ENCODE assay signal across 8 cellular contexts in genomic region chr5:127030259-127031146, GRCh38.
DNase-seq lines count a peak whose midpoint lies in the region; ATAC-seq and TF ChIP-seq lines count a peak whose summit lies in the region.

TSS of gene MARCHF3 (minus strand) at chr5:127030558. CDS start at chr5:126918171, 112,387 bp downstream.

- ATAC-seq in GM19023 (IDR thresholded peaks at IDR 0.05; ENCODE audit: unreplicated experiment) (peak; percentile 95), HG03196 (IDR thresholded peaks at IDR 0.05; ENCODE audit: unreplicated experiment) (peak; percentile 94)
- ATAC-seq in activated CD4-positive, CD25-positive, alpha-beta regulatory T cell treated with anti-CD3 and anti-CD28 coated beads, Interleukin-2, amount 50 U/mL, for 24 hours, result peak; percentile 97

- peak within 1 kb of the TSS; percentile 88 for H3K4me3 ChIP-seq in AG10803 (ENCODE audit: low read length)

- TF ChIP-seq CTCF in AG10803 (conservative IDR thresholded peaks at IDR 0.05; ENCODE audit: low read length), result peak; percentile 24

- DNase-seq in AG10803 (ENCODE audit: low read depth), result peak; percentile 95
- DNase-seq in NCI-H345 treated with DMSO at 0.1 percent for 48 hours (lab: John Stamatoyannopoulos, UW; ENCODE audit: unreplicated experiment), result peak; percentile 82
- DNase-seq in cerebellar cortex (ENCODE audit: low spot score), result peak; percentile 92
- DNase-seq in islet precursor cell, result peak; percentile 99
- peak; percentile 94 for DNase-seq in stimulated activated CD4-positive, alpha-beta T cell treated with anti-CD3 and anti-CD28 coated beads, Interleukin-12 subunit alpha, Interleukin-12 subunit beta, amount 100 ng/mL, for 4 hours

Comparison
In these comparisons a context has a peak if more than half of its experiments do, and no peak if none do; other contexts are left out.
1. Peak in every context shown above with its lines: DNase-seq, ATAC-seq and H3K4me3 ChIP-seq.